ENCODE assay signal across 17 cellular contexts in genomic region chr12:104516821-104517220, GRCh38.
"Had no signal": no experiment of that assay in that cellular context is flagged by ENCODE, and none has a peak within 500 bp of the region (broad histone marks: within the 10 kb centered on the region; RNA-seq: fewer than 3 reads in every experiment).

No MANE protein-coding gene starts in this region.

- H3K9me3 ChIP-seq: body of pancreas, heart right ventricle, psoas muscle had no signal

- H3K9me3 Mint-ChIP-seq: activated naive CD4-positive, alpha-beta T cell treated with anti-CD3 and anti-CD28 coated beads, Interleukin-2, amount 50 U/mL, for 72 hours; stimulated activated naive CD8-positive, alpha-beta T cell treated with anti-CD3 and anti-CD28 coated beads, Interleukin-15, Interleukin-2, amounts not matched to agents 100 ng/mL and 50 ng/mL, for 24 hours had no signal

- H3K4me3 ChIP-seq: body of pancreas, coronary artery, heart right ventricle, psoas muscle had no signal

- H3K27ac ChIP-seq: body of pancreas, coronary artery, heart right ventricle, psoas muscle had no signal

- H3K36me3 ChIP-seq: heart right ventricle had no signal

- H3K27ac Mint-ChIP-seq: stimulated activated naive CD8-positive, alpha-beta T cell treated with anti-CD3 and anti-CD28 coated beads, Interleukin-15, Interleukin-2, amounts not matched to agents 100 ng/mL and 50 ng/mL, for 24 hours had no signal

- H3K27me3 Mint-ChIP-seq: stimulated activated naive CD8-positive, alpha-beta T cell treated with anti-CD3 and anti-CD28 coated beads, Interleukin-15, Interleukin-2, amounts not matched to agents 100 ng/mL and 50 ng/mL, for 24 hours had no signal

- H3K4me1 ChIP-seq: body of pancreas, psoas muscle had no signal

- H3K4me3 Mint-ChIP-seq: stimulated activated naive CD8-positive, alpha-beta T cell treated with anti-CD3 and anti-CD28 coated beads, Interleukin-15, Interleukin-2, amounts not matched to agents 100 ng/mL and 50 ng/mL, for 24 hours had no signal

- ATAC-seq: activated naive CD4-positive, alpha-beta T cell treated with anti-CD3 and anti-CD28 coated beads, Interleukin-2, amount 50 U/mL, for 72 hours; body of pancreas; heart right ventricle; left lobe of liver; psoas muscle; sciatic nerve had no signal

- DNase-seq: activated CD4-positive, alpha-beta T cell treated with anti-CD3 and anti-CD28 coated beads, Interleukin-2, amount 50 U/mL, for 1 hour; activated effector memory CD4-positive, alpha-beta T cell treated with anti-CD3 and anti-CD28 coated beads, Interleukin-2, amount 50 U/mL, for 16 hours; amniotic stem cell; body of pancreas; central memory CD4-positive, alpha-beta T cell; effector CD4-positive, alpha-beta T cell; foreskin melanocyte; heart right ventricle; islet precursor cell; mesenchymal stem cell; psoas muscle; stimulated activated CD4-positive, alpha-beta T cell treated with anti-CD3 and anti-CD28 coated beads, Interleukin-2, amount 100 ng/mL, for 24 hours had no signal
